ENCODE assay signal across 8 cellular contexts in genomic region chr11:1837171-1838076, GRCh38. TPM values are rescaled to one million over a fixed set of nuclear protein-coding genes. Genes with fewer than 3 reads are reported as not detected.
DNase-seq lines count a peak whose midpoint lies in the region; ATAC-seq and TF ChIP-seq lines count a peak whose summit lies in the region.

No MANE protein-coding gene starts in this region.

- no peak overlapping the region for H2AFZ ChIP-seq in KMS-11 (ENCODE audit: low read depth)

- CTCF ChIA-PET in WTC11 (lab: Charles Lee), result interaction anchor here (0.9 to 7.8 kb wide), 8 partner anchors 12 to 314 kb away, joined by 3 to 110 read pairs (median 8); no protein-coding TSS in a partner anchor

- H3K27me3 Mint-ChIP-seq in CD14-positive monocyte (ENCODE audit: low read depth in 3 of 3) (peaks cover 11 to 29% (median 12%) of the 10 kb centered on the region in 3 donors), WTC11 (ENCODE audit: low read depth) (peaks cover 5% of the 10 kb centered on the region)

- H4K20me1 ChIP-seq in KMS-11 (ENCODE audit: insufficient read depth), result no peaks in the 10 kb centered on the region

- peaks cover 75% of the 10 kb centered on the region for H3K27me3 ChIP-seq in KMS-11 (ENCODE audit: insufficient read depth, low read depth)
- no peaks in the 10 kb centered on the region for H3K27me3 ChIP-seq in breast epithelium
- no peaks in the 10 kb centered on the region for H3K27me3 ChIP-seq in liver (ENCODE audit: control insufficient read depth in 4 of 4, insufficient read depth in 4 of 4, low read length in 3 of 4)

- no peaks in the 10 kb centered on the region for H3K79me2 ChIP-seq in KMS-11 (ENCODE audit: insufficient read depth, low read depth)

- TF ChIP-seq CTCF in CD14-positive monocyte (IDR thresholded peaks at IDR 0.05) (peak; percentile 99), KMS-11 (conservative IDR thresholded peaks at IDR 0.05; ENCODE audit: low read depth, low read length) (peak; percentile 64; the same call in 1 of the 2 replicates), WTC11 (IDR thresholded peaks at IDR 0.05) (peak; percentile 57), breast epithelium (IDR thresholded peaks at IDR 0.05) (peak; percentile 71 to 81 (median 76)), liver (IDR thresholded peaks at IDR 0.05; ENCODE audit: low read depth, low read length, missing input control) (peak; percentile 66)

- DNase-seq in CD14-positive monocyte (ENCODE audit: low spot score) (peak; percentile 69), WTC11 (ENCODE audit: low spot score) (peak; percentile 88), breast epithelium (ENCODE audit: low spot score in 2 of 2) (peak in 1 of 2 donors; percentile 57)
- peak; percentile 61 for DNase-seq in stimulated activated CD8-positive, alpha-beta memory T cell treated with anti-CD3 and anti-CD28 coated beads, Interleukin-15, amount 100 ng/mL, for 24 hours (ENCODE audit: low read depth)

- no peak overlapping the region for H3K4me2 ChIP-seq in KMS-11

- H3K4me3 ChIP-seq in KMS-11 (IDR thresholded peaks at IDR 0.05; ENCODE audit: insufficient read depth, low read depth, low read length), result no peak overlapping the region
- no peak overlapping the region for H3K4me3 ChIP-seq in breast epithelium
- no peak overlapping the region for H3K4me3 ChIP-seq in liver (ENCODE audit: low read depth in 1 of 3, low read length in 3 of 3)

- peaks cover 33% of the 10 kb centered on the region for H3K4me1 Mint-ChIP-seq in CD14-positive monocyte
- H3K4me1 Mint-ChIP-seq in WTC11, result no peaks in the 10 kb centered on the region

- TF ChIP-seq RAD21 in liver (IDR thresholded peaks at IDR 0.05), result peak; percentile 75 to 83

- peaks cover 7 to 12% of the 10 kb centered on the region in 2 donors for H3K36me3 Mint-ChIP-seq in CD14-positive monocyte
- no peaks in the 10 kb centered on the region for H3K36me3 Mint-ChIP-seq in WTC11

- H3K9me3 ChIP-seq in breast epithelium (no peaks in the 10 kb centered on the region), liver (ENCODE audit: control insufficient read depth in 4 of 4, low read length in 3 of 4) (no peaks in the 10 kb centered on the region)

- H3K9ac ChIP-seq in KMS-11 (no peak overlapping the region), liver (ENCODE audit: low read depth in 1 of 2, low read length in 2 of 2) (no peak overlapping the region)

- H3K27ac Mint-ChIP-seq in CD14-positive monocyte (peak overlapping the region in 2 of 7 donors; percentile 30 to 60), WTC11 (no peak overlapping the region)

- TF ChIP-seq POLR2A in breast epithelium (IDR thresholded peaks at IDR 0.05), result no peak

- intact Hi-C loops in CD14-positive monocyte (cut with micrococcal nuclease) (loop anchor here (2.0 to 10.0 kb wide), 4 partner anchors 45 to 315 kb away; partner anchors contain the start of gene TNNT3 (in 1 of the 2)), breast epithelium (cut with DNase I; ENCODE audit: low total_unique reads) (loop anchor here (10.0 kb wide), 1 partner anchor 317 kb away; no protein-coding TSS in a partner anchor)

- H3K4me3 Mint-ChIP-seq in CD14-positive monocyte (no peak overlapping the region), WTC11 (no peak overlapping the region)

- H3K27ac ChIP-seq in KMS-11 (no peak overlapping the region), breast epithelium (peak overlapping the region in 1 of 2 donors; percentile 5), liver (ENCODE audit: low read depth in 1 of 2, low read length in 2 of 2) (no peak overlapping the region)

- H3K4me1 ChIP-seq in KMS-11 (ENCODE audit: low read depth, poor library complexity, severe bottlenecking) (no peaks in the 10 kb centered on the region), breast epithelium (peaks cover 0 to 14% of the 10 kb centered on the region in 2 donors), liver (ENCODE audit: control insufficient read depth in 4 of 4, insufficient read depth in 4 of 4, low read length in 3 of 4) (peaks cover 1 to 8% (median 4%) of the 10 kb centered on the region in 4 donors)

- POLR2A ChIA-PET in WTC11 (lab: Charles Lee), result no interaction called here

- WGBS in liver, result 63% methylated on average over 38 of the region's 38 CpGs

- no peaks in the 10 kb centered on the region for H3K36me3 ChIP-seq in KMS-11 (ENCODE audit: insufficient read depth)
- no peaks in the 10 kb centered on the region for H3K36me3 ChIP-seq in breast epithelium
- H3K36me3 ChIP-seq in liver (ENCODE audit: control insufficient read depth in 4 of 4, insufficient read depth in 3 of 4, low read depth in 1 of 4, low read length in 3 of 4), result no peaks in the 10 kb centered on the region

- ATAC-seq in GM19397 (IDR thresholded peaks at IDR 0.05; ENCODE audit: unreplicated experiment), result peak; percentile 52
- ATAC-seq in WTC11, result peak; percentile 84
- no peak for ATAC-seq in HG03097 (IDR thresholded peaks at IDR 0.05; ENCODE audit: low FRiP score, unreplicated experiment)

- H3K9me3 Mint-ChIP-seq in CD14-positive monocyte (no peaks in the 10 kb centered on the region), WTC11 (no peaks in the 10 kb centered on the region)

TF ChIP-seq in WTC11, 78 proteins besides CTCF, POLR2A, EP300 and RAD21:
- TF ChIP-seq FOXP4 (CRISPR knock-in tag; IDR thresholded peaks at IDR 0.05), result 0 out of 2 replicates have a peak, but pooled peaks have one; percentile 26
- TF ChIP-seq IRF2 (CRISPR knock-in tag; IDR thresholded peaks at IDR 0.05; ENCODE audit: borderline replicate concordance, low read depth), result no peak
TF ChIP-seq in WTC11: peak in this region for 1.

TF ChIP-seq in liver, 16 proteins besides CTCF, POLR2A, EP300 and RAD21:
- TF ChIP-seq, protein P1, sequence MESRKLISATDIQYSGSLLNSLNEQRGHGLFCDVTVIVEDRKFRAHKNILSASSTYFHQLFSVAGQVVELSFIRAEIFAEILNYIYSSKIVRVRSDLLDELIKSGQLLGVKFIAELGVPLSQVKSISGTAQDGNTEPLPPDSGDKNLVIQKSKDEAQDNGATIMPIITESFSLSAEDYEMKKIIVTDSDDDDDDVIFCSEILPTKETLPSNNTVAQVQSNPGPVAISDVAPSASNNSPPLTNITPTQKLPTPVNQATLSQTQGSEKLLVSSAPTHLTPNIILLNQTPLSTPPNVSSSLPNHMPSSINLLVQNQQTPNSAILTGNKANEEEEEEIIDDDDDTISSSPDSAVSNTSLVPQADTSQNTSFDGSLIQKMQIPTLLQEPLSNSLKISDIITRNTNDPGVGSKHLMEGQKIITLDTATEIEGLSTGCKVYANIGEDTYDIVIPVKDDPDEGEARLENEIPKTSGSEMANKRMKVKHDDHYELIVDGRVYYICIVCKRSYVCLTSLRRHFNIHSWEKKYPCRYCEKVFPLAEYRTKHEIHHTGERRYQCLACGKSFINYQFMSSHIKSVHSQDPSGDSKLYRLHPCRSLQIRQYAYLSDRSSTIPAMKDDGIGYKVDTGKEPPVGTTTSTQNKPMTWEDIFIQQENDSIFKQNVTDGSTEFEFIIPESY (IDR thresholded peaks at IDR 0.05), result no peak
- no peak for TF ChIP-seq YY1 (IDR thresholded peaks at IDR 0.05)

RNA-seq across cellular contexts. Expression of gene TNNI2, which starts 1.4 kb away (rescaled TPM):
- polyA plus RNA-seq in CD14-positive monocyte (10 to 100 TPM; 11.4 to 11.7 TPM), liver (under 1 TPM in 1 of 2 donors, not detected in 1; 0.22 TPM)
- total RNA-seq in WTC11 (2021) (0.41 TPM in 1 of 3 replicates, not detected in the others), breast epithelium (1 to 10 TPM in 2 of 3 donors, not detected in 1; 1.6 to 5.6 TPM), liver (under 1 TPM in 1 of 2 donors, not detected in 1; 0.28 TPM)

RNA-seq across cellular contexts. Expression of gene SYT8, which starts 2.6 kb away (rescaled TPM):
- polyA plus RNA-seq in CD14-positive monocyte (not detected), liver (under 1 TPM; 0.43 to 0.99 TPM)
- total RNA-seq in WTC11 (2021) (0.37 TPM in 1 of 3 replicates, not detected in the others), breast epithelium (10 to 100 TPM in 2 of 3 donors, not detected in 1; 10.7 to 12.1 TPM), liver (under 1 TPM; 0.17 to 0.28 TPM)

RNA-seq across cellular contexts. Expression of gene LSP1, which starts 15.5 kb away (rescaled TPM):
- 100 to 1,000 TPM; 542 to 646 TPM for polyA plus RNA-seq in CD14-positive monocyte
- 0.77 to 1.7 TPM (median 1.0 TPM) in 3 replicates for total RNA-seq in WTC11 (2021)
- total RNA-seq in breast epithelium, result 10 to 100 TPM; 21.4 to 36.0 (median 23.6) TPM
- total RNA-seq in liver, result 1 to 10 TPM; 5.0 to 7.7 TPM
- 1 to 10 TPM; 5.2 to 6.3 TPM for polyA plus RNA-seq in liver

RNA-seq across cellular contexts. Expression of gene PRR33, which starts 54.3 kb away (rescaled TPM):
- polyA plus RNA-seq in CD14-positive monocyte, result not detected
- total RNA-seq in WTC11 (2021), result not detected in 3 replicates
- total RNA-seq in breast epithelium, result not detected
- not detected for total RNA-seq in liver
- polyA plus RNA-seq in liver, result not detected
